1 cellular context compared by ENCODE assay signal in genomic region chr13:19633340-19634128, GRCh38.
TF ChIP-seq lines count a peak whose summit lies in the region.

Gene MPHOSPH8 (plus strand): TSS chr13:19633659. CDS start chr13:19633749, 90 bp downstream.

TF ChIP-seq in HCT116, 20 proteins besides CTCF, POLR2A, EP300 and RAD21 (continued from another document):
- TF ChIP-seq SIN3A (IDR thresholded peaks at IDR 0.05; ENCODE audit: low read depth) (0 out of 2 replicates have a peak, but pooled peaks have one; percentile 44), ATF3 (IDR thresholded peaks at IDR 0.05) (no peak), EZH2 (IDR thresholded peaks at IDR 0.05) (no peak), ZNF274 (IDR thresholded peaks at IDR 0.05; ENCODE audit: low read depth, low read length) (no peak), TCF7L2 (IDR thresholded peaks at IDR 0.05; ENCODE audit: borderline replicate concordance, extremely low read depth, insufficient read depth, insufficient read length) (peak; percentile 15), MAX (IDR thresholded peaks at IDR 0.05) (0 out of 2 replicates have a peak, but pooled peaks have one; percentile 40)
